Comparison of ENCODE assay signal across 8 cellular contexts in genomic region chr9:131735238-131736181, GRCh38. TPM values are rescaled to one million over a fixed set of nuclear protein-coding genes. Genes with fewer than 3 reads are reported as not detected.
DNase-seq lines count a peak whose midpoint lies in the region; ATAC-seq and TF ChIP-seq lines count a peak whose summit lies in the region.

No MANE protein-coding gene starts in this region.

- DNase-seq in right atrium auricular region (ENCODE audit: low spot score) (no peak), right cardiac atrium (no peak), lower lobe of right lung (no peak), vagina (ENCODE audit: extremely low spot score in 2 of 2) (no peak), NCI-H82 (lab: John Stamatoyannopoulos, UW) (no peak), pons (ENCODE audit: low spot score) (no peak), GF-D8 (lab: John Stamatoyannopoulos, UW) (no peak)
- DNase-seq in activated T-helper 1 cell treated with anti-CD3 and anti-CD28 coated beads, Interleukin-12 subunit alpha, Interleukin-12 subunit beta, Interleukin-2, Interleukin-4 antibody, amounts not matched to agents 30 ng/mL and 10 ng/mL and 1 ng/mL, durations not matched to agents 14 hours and 24 hours and 36 hours (ENCODE audit: low spot score): no peak

- 73% methylated on average over 15 of the region's 15 CpGs for WGBS in right cardiac atrium

- H3K4me3 Mint-ChIP-seq in activated T-helper 1 cell treated with anti-CD3 and anti-CD28 coated beads, Interleukin-12 subunit alpha, Interleukin-12 subunit beta, Interleukin-2, Interleukin-4 antibody, amounts not matched to agents 30 ng/mL and 10 ng/mL and 1 ng/mL, durations not matched to agents 14 hours and 24 hours and 36 hours: peak overlapping the region; percentile 73

- ATAC-seq in right cardiac atrium: no peak
- no peak for ATAC-seq in lower lobe of right lung

- no peak overlapping the region for H3K4me3 ChIP-seq in right atrium auricular region
- no peak overlapping the region for H3K4me3 ChIP-seq in right cardiac atrium (ENCODE audit: low read length)
- H3K4me3 ChIP-seq in lower lobe of right lung: no peak overlapping the region
- H3K4me3 ChIP-seq in vagina: no peak overlapping the region

- H3K4me1 ChIP-seq in right atrium auricular region (peaks cover 0 to 86% of the 10 kb centered on the region in 2 donors), right cardiac atrium (ENCODE audit: control insufficient read depth, insufficient read depth, low read length) (peaks cover 27% of the 10 kb centered on the region), lower lobe of right lung (peaks cover 83% of the 10 kb centered on the region), vagina (peaks cover 90% of the 10 kb centered on the region)

- TF ChIP-seq POLR2A in vagina (IDR thresholded peaks at IDR 0.05): no peak

- H3K9me3 Mint-ChIP-seq in activated T-helper 1 cell treated with anti-CD3 and anti-CD28 coated beads, Interleukin-12 subunit alpha, Interleukin-12 subunit beta, Interleukin-2, Interleukin-4 antibody, amounts not matched to agents 30 ng/mL and 10 ng/mL and 1 ng/mL, durations not matched to agents 14 hours and 24 hours and 36 hours: no peaks in the 10 kb centered on the region

- no peaks in the 10 kb centered on the region for H3K27me3 Mint-ChIP-seq in activated T-helper 1 cell treated with anti-CD3 and anti-CD28 coated beads, Interleukin-12 subunit alpha, Interleukin-12 subunit beta, Interleukin-2, Interleukin-4 antibody, amounts not matched to agents 30 ng/mL and 10 ng/mL and 1 ng/mL, durations not matched to agents 14 hours and 24 hours and 36 hours (ENCODE audit: insufficient read depth)

- peaks cover 30% of the 10 kb centered on the region for H3K36me3 Mint-ChIP-seq in activated T-helper 1 cell treated with anti-CD3 and anti-CD28 coated beads, Interleukin-12 subunit alpha, Interleukin-12 subunit beta, Interleukin-2, Interleukin-4 antibody, amounts not matched to agents 30 ng/mL and 10 ng/mL and 1 ng/mL, durations not matched to agents 14 hours and 24 hours and 36 hours (ENCODE audit: low read depth)

- H3K36me3 ChIP-seq in right atrium auricular region (no peaks in the 10 kb centered on the region), lower lobe of right lung (no peaks in the 10 kb centered on the region), vagina (peaks cover 0 to 5% of the 10 kb centered on the region in 2 donors)

- TF ChIP-seq CTCF in right atrium auricular region (IDR thresholded peaks at IDR 0.05): no peak
- no peak for TF ChIP-seq CTCF in lower lobe of right lung (IDR thresholded peaks at IDR 0.05)
- TF ChIP-seq CTCF in vagina (IDR thresholded peaks at IDR 0.05): no peak

- H3K4me1 Mint-ChIP-seq in activated T-helper 1 cell treated with anti-CD3 and anti-CD28 coated beads, Interleukin-12 subunit alpha, Interleukin-12 subunit beta, Interleukin-2, Interleukin-4 antibody, amounts not matched to agents 30 ng/mL and 10 ng/mL and 1 ng/mL, durations not matched to agents 14 hours and 24 hours and 36 hours (ENCODE audit: low read depth): peaks cover 78% of the 10 kb centered on the region

- intact Hi-C loops in right cardiac atrium (cut with DNase I) (loop anchor here in 2 of 4 donors (5.0 to 10.0 kb wide), 2 partner anchors 61 to 128 kb away; no protein-coding TSS in a partner anchor), lower lobe of right lung (cut with DNase I) (loop anchor here (10.0 kb wide), 1 partner anchor 81 kb away; no protein-coding TSS in a partner anchor), vagina (cut with DNase I) (loop anchor here (5.0 kb wide), 1 partner anchor 143 kb away; no protein-coding TSS in a partner anchor)
- intact Hi-C loops in activated T-helper 1 cell treated with anti-CD3 and anti-CD28 coated beads, Interleukin-12 subunit alpha, Interleukin-12 subunit beta, Interleukin-2, Interleukin-4 antibody, amounts not matched to agents 30 ng/mL and 10 ng/mL and 1 ng/mL, durations not matched to agents 14 hours and 24 hours and 36 hours (cut with micrococcal nuclease): loop anchor here (5.0 kb wide), 1 partner anchor 33 kb away; no protein-coding TSS in a partner anchor

- H3K27ac ChIP-seq in right atrium auricular region (peak overlapping the region; percentile 29 to 71), right cardiac atrium (ENCODE audit: low read length) (no peak overlapping the region), lower lobe of right lung (peak overlapping the region; percentile 91), vagina (peak overlapping the region; percentile 30)

- H3K27ac Mint-ChIP-seq in activated T-helper 1 cell treated with anti-CD3 and anti-CD28 coated beads, Interleukin-12 subunit alpha, Interleukin-12 subunit beta, Interleukin-2, Interleukin-4 antibody, amounts not matched to agents 30 ng/mL and 10 ng/mL and 1 ng/mL, durations not matched to agents 14 hours and 24 hours and 36 hours: peak overlapping the region; percentile 96

- no peaks in the 10 kb centered on the region for H3K27me3 ChIP-seq in right atrium auricular region
- no peaks in the 10 kb centered on the region for H3K27me3 ChIP-seq in right cardiac atrium (ENCODE audit: control insufficient read depth, insufficient read depth)
- H3K27me3 ChIP-seq in lower lobe of right lung (ENCODE audit: low read depth): no peaks in the 10 kb centered on the region
- no peaks in the 10 kb centered on the region for H3K27me3 ChIP-seq in vagina

- H3K9me3 ChIP-seq in right atrium auricular region: no peaks in the 10 kb centered on the region
- H3K9me3 ChIP-seq in right cardiac atrium (ENCODE audit: control insufficient read depth, low read length): no peaks in the 10 kb centered on the region
- no peaks in the 10 kb centered on the region for H3K9me3 ChIP-seq in lower lobe of right lung
- no peaks in the 10 kb centered on the region for H3K9me3 ChIP-seq in vagina

RNA-seq across cellular contexts. Expression of gene RAPGEF1, which starts 4.4 kb away (rescaled TPM):
- 10 to 100 TPM; 59.5 to 65.1 TPM for total RNA-seq in right atrium auricular region
- total RNA-seq in right cardiac atrium: 100 to 1,000 TPM in 1 of 4 donors, 10 to 100 TPM in 3; 82.3 to 100 (median 93.0) TPM
- 58.5 TPM for polyA plus RNA-seq in right cardiac atrium
- total RNA-seq in activated T-helper 1 cell treated with anti-CD3 and anti-CD28 coated beads, Interleukin-12 subunit alpha, Interleukin-12 subunit beta, Interleukin-2, Interleukin-4 antibody, amounts not matched to agents 30 ng/mL and 10 ng/mL and 1 ng/mL, durations not matched to agents 14 hours and 24 hours and 36 hours: 168 and 172 TPM in 2 replicates
- total RNA-seq in lower lobe of right lung: 146 TPM
- total RNA-seq in vagina: 57.9 TPM
